ENCODE assay signal across 6 cellular contexts in the genomic region with DNA sequence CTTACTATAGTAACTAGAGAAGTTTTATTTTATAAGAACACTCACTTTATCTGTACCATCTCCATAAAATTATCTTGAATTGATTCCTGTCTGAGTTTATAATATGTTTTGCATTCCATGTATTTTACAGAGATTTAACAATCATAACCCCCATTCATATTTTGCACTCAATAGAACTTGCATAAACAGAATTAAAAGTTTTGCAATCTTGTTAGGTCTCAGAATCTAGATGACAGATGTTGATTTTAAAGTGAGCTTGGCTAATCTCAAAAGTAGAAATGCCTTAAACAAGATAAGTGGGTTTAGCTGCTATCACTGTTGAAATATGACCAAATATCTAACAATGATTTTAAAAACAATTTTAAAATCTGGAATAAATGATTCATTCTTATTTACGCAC.
"Had no signal": no experiment of that assay in that cellular context is flagged by ENCODE, and none has a peak within 500 bp of the region (broad histone marks: within the 10 kb centered on the region; RNA-seq: fewer than 3 reads in every experiment).

No MANE protein-coding gene starts in this region.

- H3K36me3 ChIP-seq: HAP-1 had no signal

- H2AFZ ChIP-seq: GM23248 had no signal

- H3K27ac ChIP-seq: GM23248, HL-60 had no signal

- H3K9ac ChIP-seq: GM23248 had no signal

- DNase-seq: GM23248, GOT3, H7, HFFc6 had no signal

- H3K9me3 ChIP-seq: HAP-1 had no signal

- H3K4me1 ChIP-seq: HAP-1 had no signal

- H3K4me3 ChIP-seq: GM23248, HAP-1 had no signal
